Comparison of ENCODE assay signal across 1 cellular context in the genomic region with DNA sequence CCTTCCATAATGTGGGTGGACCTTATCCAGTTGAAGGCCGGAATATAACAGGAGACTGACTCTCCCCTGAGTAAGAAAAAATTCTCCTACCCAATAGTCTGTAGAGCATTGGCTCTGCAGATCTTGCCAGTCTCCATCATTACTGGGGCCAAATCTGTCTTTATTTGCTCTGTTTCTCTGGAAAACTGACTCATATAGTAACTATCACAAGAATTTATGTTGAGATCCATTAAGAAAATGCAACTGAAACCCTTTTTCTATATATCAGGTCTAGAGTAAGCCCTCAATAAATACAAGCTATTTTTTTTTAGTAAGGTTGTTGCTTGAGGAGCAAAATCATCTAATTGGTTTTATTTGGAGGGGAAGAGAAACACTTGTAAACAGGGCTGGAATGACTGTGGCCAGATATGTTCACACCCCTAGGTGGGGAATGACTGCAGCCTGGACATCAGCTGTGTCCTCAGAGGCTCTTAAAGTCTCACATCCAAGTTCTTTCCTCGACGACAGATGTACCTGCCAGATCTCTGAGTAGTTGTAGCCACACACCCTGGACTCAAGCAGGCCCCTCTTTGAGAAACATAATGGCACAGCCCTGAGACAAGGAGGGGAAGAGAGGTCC.
TF ChIP-seq lines count a peak whose summit lies in the region.

No MANE protein-coding gene starts in this region.

TF ChIP-seq in IMR-90, 13 proteins besides CTCF, POLR2A, EP300 and RAD21 (continued from another document):
- no peak for TF ChIP-seq ELK1 (IDR thresholded peaks at IDR 0.05; ENCODE audit: borderline replicate concordance, low read depth, low read length)
- TF ChIP-seq MXI1 (IDR thresholded peaks at IDR 0.05; ENCODE audit: borderline replicate concordance, low read depth, low read length) = no peak
- TF ChIP-seq MAFK (IDR thresholded peaks at IDR 0.05; ENCODE audit: low read depth, low read length) = no peak
